Comparison of ENCODE assay signal across 13 cellular contexts in the genomic region with DNA sequence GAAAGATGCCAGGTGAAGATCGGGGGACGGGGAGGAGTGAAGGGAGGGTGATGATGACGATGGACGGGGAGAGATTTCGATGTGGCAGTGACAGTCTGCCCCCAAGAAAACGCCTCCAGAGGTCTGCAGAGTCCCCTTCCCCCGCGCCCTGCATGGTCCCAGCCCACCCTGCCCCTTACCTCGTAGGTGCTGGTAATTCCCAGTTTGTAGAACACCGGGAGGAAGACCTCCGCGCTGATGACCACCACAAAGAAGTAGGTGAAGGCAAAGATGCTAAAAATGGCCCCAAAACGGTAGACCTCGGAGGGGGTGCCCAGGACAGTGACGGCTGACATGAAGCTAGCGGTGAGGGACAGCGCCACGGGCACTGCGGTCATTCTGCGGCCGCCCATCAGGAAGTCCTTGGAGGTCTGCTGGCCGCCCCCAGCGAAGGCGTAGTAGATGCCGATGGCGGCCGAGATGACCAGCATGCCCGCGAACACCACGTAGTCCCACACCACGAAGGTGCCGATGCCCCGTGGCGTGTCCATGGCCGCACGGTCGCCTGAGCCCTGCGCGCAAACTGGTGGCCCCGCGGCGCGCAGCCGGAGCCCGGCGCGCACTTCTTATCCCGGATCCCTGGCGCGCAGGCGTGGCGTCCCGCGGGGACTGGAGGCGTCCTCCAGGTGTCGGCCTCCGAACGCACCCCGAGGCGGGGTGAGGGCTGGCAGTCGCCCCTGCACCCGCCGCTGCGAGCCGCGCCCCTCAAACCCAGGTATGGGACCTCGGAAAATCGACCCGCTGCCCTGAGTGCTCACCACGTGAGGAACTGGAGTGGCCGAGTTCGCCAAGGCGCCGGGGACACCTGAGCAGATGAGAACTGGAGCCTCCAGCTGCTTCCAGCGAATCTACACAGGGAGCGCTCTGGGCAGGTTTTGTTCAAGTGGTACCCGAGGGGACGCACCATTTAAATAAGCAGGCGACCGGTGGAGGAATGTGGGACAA. TPM values are rescaled to one million over a fixed set of nuclear protein-coding genes. Genes with fewer than 3 reads are reported as not detected.
DNase-seq lines count a peak whose midpoint lies in the region; ATAC-seq and TF ChIP-seq lines count a peak whose summit lies in the region.
"Had no signal": no experiment of that assay in that cellular context is flagged by ENCODE, and none has a peak within 500 bp of the region (broad histone marks: within the 10 kb centered on the region; RNA-seq: fewer than 3 reads in every experiment).

A gene with protein sequence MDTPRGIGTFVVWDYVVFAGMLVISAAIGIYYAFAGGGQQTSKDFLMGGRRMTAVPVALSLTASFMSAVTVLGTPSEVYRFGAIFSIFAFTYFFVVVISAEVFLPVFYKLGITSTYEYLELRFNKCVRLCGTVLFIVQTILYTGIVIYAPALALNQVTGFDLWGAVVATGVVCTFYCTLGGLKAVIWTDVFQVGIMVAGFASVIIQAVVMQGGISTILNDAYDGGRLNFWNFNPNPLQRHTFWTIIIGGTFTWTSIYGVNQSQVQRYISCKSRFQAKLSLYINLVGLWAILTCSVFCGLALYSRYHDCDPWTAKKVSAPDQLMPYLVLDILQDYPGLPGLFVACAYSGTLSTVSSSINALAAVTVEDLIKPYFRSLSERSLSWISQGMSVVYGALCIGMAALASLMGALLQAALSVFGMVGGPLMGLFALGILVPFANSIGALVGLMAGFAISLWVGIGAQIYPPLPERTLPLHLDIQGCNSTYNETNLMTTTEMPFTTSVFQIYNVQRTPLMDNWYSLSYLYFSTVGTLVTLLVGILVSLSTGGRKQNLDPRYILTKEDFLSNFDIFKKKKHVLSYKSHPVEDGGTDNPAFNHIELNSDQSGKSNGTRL (minus strand): TSS at position 920 of the 984 bp plus-strand sequence. CDS start 390 bp downstream, at position 530.

- no peak within 1 kb of the TSS for H4K5ac ChIP-seq in H9 (ENCODE audit: insufficient read length, low read depth, low read length)

- no peaks in the 10 kb centered on the region for H3K79me2 ChIP-seq in H9 (ENCODE audit: insufficient read depth, low read length)

- H3K27me3 ChIP-seq in H9 (ENCODE audit: insufficient read depth, low read length) (peaks cover 10% of the 10 kb centered on the region; the same call in 1 of the 2 replicates), iPS-18a (ENCODE audit: control insufficient read depth, insufficient read depth, low read length) (peaks cover 34% of the 10 kb centered on the region), skeletal muscle satellite cell (ENCODE audit: control insufficient read depth, insufficient read depth, low read length) (peaks cover 44% of the 10 kb centered on the region)

- no peak within 1 kb of the TSS for H3K4ac ChIP-seq in H9 (ENCODE audit: low read depth, low read length)

- H3K23me2 ChIP-seq in H9 (ENCODE audit: insufficient read length, low read depth, low read length, poor library complexity, severe bottlenecking) = peaks cover 4% of the 10 kb centered on the region

- no peak within 1 kb of the TSS for H2BK5ac ChIP-seq in H9 (ENCODE audit: insufficient read length, low read length)

- no peak within 1 kb of the TSS for H2BK15ac ChIP-seq in H9 (ENCODE audit: low read depth, low read length)

- H3K9me3 Mint-ChIP-seq in H9 = peaks cover 7 to 8% of the 10 kb centered on the region in 2 experiments
- H3K9me3 Mint-ChIP-seq: central memory CD8-positive, alpha-beta T cell had no signal

- peaks cover 5 to 7% (median 6%) of the 10 kb centered on the region in 3 experiments; a peak in 5 of 7 replicates for H3K36me3 Mint-ChIP-seq in H9 (ENCODE audit: insufficient read depth in 1 of 3, low read depth in 3 of 3)

- H3T11ph ChIP-seq in H9 (ENCODE audit: low read length) = no peak within 1 kb of the TSS

- H4K91ac ChIP-seq in H9 (ENCODE audit: insufficient read length, low read depth, low read length) = no peak within 1 kb of the TSS

- WGBS in H9 (ENCODE audit: extremely low coverage, insufficient read length, low lambda C conversion rate) = no CpG with 5 or more reads among the region's 80 CpGs

- H3K79me1 ChIP-seq in H9 (ENCODE audit: insufficient read depth, low read depth, low read length, poor library complexity, severe bottlenecking) = no peaks in the 10 kb centered on the region

- peak within 1 kb of the TSS; percentile 53 for H3K4me2 ChIP-seq in H9 (ENCODE audit: insufficient read depth, insufficient read length, low read length)
- peak within 1 kb of the TSS; percentile 61 for H3K4me2 ChIP-seq in skeletal muscle satellite cell (ENCODE audit: low read length)

- H3K56ac ChIP-seq in H9 (ENCODE audit: insufficient read length, low read depth, low read length) = no peak within 1 kb of the TSS

- H3K27ac Mint-ChIP-seq in H9 = no peak within 1 kb of the TSS
- H3K27ac Mint-ChIP-seq: T-helper 17 cell had no signal

- no peak within 1 kb of the TSS for H3K18ac ChIP-seq in H9 (ENCODE audit: insufficient read length, low read depth, low read length)

- H3K36me3 ChIP-seq in SK-N-MC (ENCODE audit: insufficient read depth, low read length) = no peaks in the 10 kb centered on the region
- H3K36me3 ChIP-seq in iPS-18a (ENCODE audit: control insufficient read depth, low read depth, low read length) = no peaks in the 10 kb centered on the region
- H3K36me3 ChIP-seq in skeletal muscle satellite cell (ENCODE audit: insufficient read depth, low read length) = no peaks in the 10 kb centered on the region

- H2AFZ ChIP-seq in H9 (ENCODE audit: low read length) = no peak within 1 kb of the TSS

- no peak for TF ChIP-seq CTCF in H9 (conservative IDR thresholded peaks at IDR 0.05)

- H4K8ac ChIP-seq in H9 (replicated peaks; ENCODE audit: insufficient read length, low read depth, low read length) = no peak within 1 kb of the TSS

- H3K4me3 ChIP-seq in SK-N-MC = peak within 1 kb of the TSS; percentile 44
- peak within 1 kb of the TSS; percentile 55 for H3K4me3 ChIP-seq in iPS-18a (ENCODE audit: low read length)
- H3K4me3 ChIP-seq in skeletal muscle satellite cell (ENCODE audit: low read length) = no peak within 1 kb of the TSS

- no peak within 1 kb of the TSS for H3K9ac ChIP-seq in H9 (ENCODE audit: extremely low read depth, insufficient read length, low read length)
- H3K9ac ChIP-seq in SK-N-MC (ENCODE audit: insufficient read length) = no peak within 1 kb of the TSS
- no peak within 1 kb of the TSS for H3K9ac ChIP-seq in iPS-18a (ENCODE audit: low read length)
- H3K9ac ChIP-seq in skeletal muscle satellite cell (ENCODE audit: low read depth, low read length) = no peak within 1 kb of the TSS

- H3K27ac ChIP-seq in H9 (ENCODE audit: insufficient read length, low read depth, low read length) (no peak within 1 kb of the TSS), SK-N-MC (no peak within 1 kb of the TSS), iPS-18a (ENCODE audit: low read length) (no peak within 1 kb of the TSS)

- no peak within 1 kb of the TSS for H2BK120ac ChIP-seq in H9 (ENCODE audit: low read depth, low read length, poor library complexity, severe bottlenecking)

- peak; percentile 69 for DNase-seq in H9
- no peak for DNase-seq in SK-N-MC (ENCODE audit: low read depth, low spot score)
- DNase-seq in NK-92 treated with Interleukin-12 subunit alpha and Interleukin-12 subunit beta, amount 100 ng/mL, for 24 hours (lab: John Stamatoyannopoulos, UW) = no peak
- DNase-seq in NCI-H1436 (lab: John Stamatoyannopoulos, UW) = no peak
- DNase-seq: activated CD8-positive, alpha-beta memory T cell treated with anti-CD3 and anti-CD28 coated beads, Interleukin-2, amount 50 U/mL, for 48 hours; NCI-H526 treated with DMSO at 0.1 percent for 48 hours; T-helper 17 cell had no signal

- no peak within 1 kb of the TSS for H2BK20ac ChIP-seq in H9 (ENCODE audit: low read depth, low read length, poor library complexity, severe bottlenecking)

- peaks cover 6 to 8% of the 10 kb centered on the region in 2 experiments; a peak in 3 of 4 replicates for H3K4me1 Mint-ChIP-seq in H9
- H3K4me1 Mint-ChIP-seq: central memory CD8-positive, alpha-beta T cell; nephron had no signal

- no peaks in the 10 kb centered on the region for H3K4me1 ChIP-seq in H9 (ENCODE audit: insufficient read depth, low read length)
- H3K4me1 ChIP-seq in iPS-18a (ENCODE audit: control insufficient read depth, low read depth, low read length) = no peaks in the 10 kb centered on the region
- H3K4me1 ChIP-seq in skeletal muscle satellite cell (ENCODE audit: control insufficient read depth, insufficient read depth, low read length) = peaks cover 6% of the 10 kb centered on the region

- no peak within 1 kb of the TSS for H2BK12ac ChIP-seq in H9 (ENCODE audit: insufficient read length, low read depth, low read length)

- no peak within 1 kb of the TSS for H2AK5ac ChIP-seq in H9 (ENCODE audit: insufficient read length, low read length)

- no peak within 1 kb of the TSS; the same call in 1 of the 2 replicates for H3K14ac ChIP-seq in H9 (ENCODE audit: insufficient read depth, low read length)

- H3K4me3 Mint-ChIP-seq in H9 = peak within 1 kb of the TSS; percentile 50 to 65
- H3K4me3 Mint-ChIP-seq: central memory CD8-positive, alpha-beta T cell; T-helper 17 cell had no signal

- no peak for ATAC-seq in GM18873 (IDR thresholded peaks at IDR 0.05; ENCODE audit: low FRiP score, unreplicated experiment)
- ATAC-seq: T-helper 17 cell had no signal

- no peak within 1 kb of the TSS for H3K23ac ChIP-seq in H9 (ENCODE audit: insufficient read length, low read depth, low read length)

- peaks cover 33% of the 10 kb centered on the region for H3K27me3 Mint-ChIP-seq in H9 (ENCODE audit: low read depth)

- H3K9me3 ChIP-seq in H9 (ENCODE audit: control insufficient read depth, low read depth, low read length) = peaks cover 3% of the 10 kb centered on the region
- H3K9me3 ChIP-seq in SK-N-MC (ENCODE audit: low read depth, low read length) = no peaks in the 10 kb centered on the region
- H3K9me3 ChIP-seq in iPS-18a (ENCODE audit: control insufficient read depth, low read depth, low read length) = no peaks in the 10 kb centered on the region
- H3K9me3 ChIP-seq in skeletal muscle satellite cell (replicated peaks; ENCODE audit: low read length) = no peaks in the 10 kb centered on the region

- H4K20me1 ChIP-seq in H9 (ENCODE audit: control insufficient read depth, insufficient read depth, insufficient read length) = no peaks in the 10 kb centered on the region

RNA-seq across cellular contexts. Expression of the gene that starts here (rescaled TPM):
- total RNA-seq in H9 (2021) = 0.07 TPM in 2 replicates
- total RNA-seq in skeletal muscle satellite cell (2012; rRNA removed) = not detected in 2 replicates
- total RNA-seq: Daoy, T-helper 17 cell had no signal

Comparison
In these comparisons a context has a peak if more than half of its experiments do, and no peak if none do; other contexts are left out.
1. Peak in DNase-seq and H3K4me2 ChIP-seq in H9; RNA of the gene not detected or under 1 TPM.